15 cellular contexts compared by ENCODE assay signal in the genomic region with DNA sequence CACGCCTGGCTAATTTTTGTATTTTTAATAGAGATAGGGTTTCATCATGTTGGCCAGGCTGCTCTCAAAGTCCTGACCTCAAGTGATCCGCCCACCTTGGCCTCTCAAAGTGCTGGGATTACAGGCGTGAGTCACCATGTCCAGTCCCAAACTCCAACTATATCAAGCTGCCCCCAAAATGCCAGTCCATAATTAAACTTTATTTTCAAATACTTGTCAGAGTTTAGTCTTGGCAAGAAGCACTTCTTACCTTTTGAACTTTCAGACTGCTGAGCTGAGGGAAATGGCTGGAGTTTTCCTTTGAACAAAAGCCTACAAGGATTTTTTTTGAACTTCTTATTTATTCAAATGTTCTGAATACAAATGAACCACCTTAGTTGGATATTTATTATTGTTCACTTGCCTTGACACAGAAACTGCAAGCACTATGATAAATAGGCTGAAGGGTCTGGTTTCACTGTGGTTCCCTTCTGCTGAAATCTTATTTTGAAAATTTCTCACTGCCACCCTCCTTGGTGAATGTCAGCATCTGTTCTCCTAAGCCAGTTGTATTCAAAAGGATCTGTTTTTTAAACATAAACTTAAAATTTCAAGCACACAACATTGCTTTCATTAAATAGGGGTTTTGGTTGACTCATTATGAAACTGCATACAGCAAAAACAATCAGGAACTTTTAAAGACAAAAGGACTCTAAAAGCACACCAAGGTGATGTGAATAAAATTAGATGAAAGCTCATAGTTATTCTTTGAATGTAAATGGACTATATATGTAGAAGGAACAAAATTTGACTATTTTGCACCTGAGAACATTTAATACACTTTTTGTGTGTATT.
"Had no signal": no experiment of that assay in that cellular context is flagged by ENCODE, and none has a peak within 500 bp of the region (broad histone marks: within the 10 kb centered on the region; RNA-seq: fewer than 3 reads in every experiment).

No MANE protein-coding gene starts in this region.

- DNase-seq: activated CD4-positive, alpha-beta memory T cell treated with anti-CD3 and anti-CD28 coated beads, Interleukin-2, amount 10 ng/mL, durations not matched to agents 7 days and 5 days; activated CD4-positive, alpha-beta T cell treated with anti-CD3 and anti-CD28 coated beads for 4 hours; activated effector memory CD4-positive, alpha-beta T cell treated with anti-CD3 and anti-CD28 coated beads, Interleukin-2, amount 50 U/mL, for 16 hours; activated T-cell treated with anti-CD3 and anti-CD28 coated beads, Interleukin-2, amount 50 U/mL, for 4 hours; dorsolateral prefrontal cortex; endodermal cell; left cardiac atrium; lower lobe of right lung; psoas muscle; spleen; thyroid gland had no signal

- ATAC-seq: activated T-cell treated with anti-CD3 and anti-CD28 coated beads, Interleukin-2, amount 50 U/mL, for 4 hours; left cardiac atrium; lower lobe of right lung; psoas muscle; sciatic nerve; WTC11 had no signal

- H3K27ac ChIP-seq: adrenal gland, cardiac muscle cell, lower lobe of right lung, psoas muscle, spleen, thyroid gland had no signal

- H3K36me3 ChIP-seq: adrenal gland, cardiac muscle cell, lower lobe of right lung, spleen, thyroid gland had no signal

- H3K9me3 ChIP-seq: adrenal gland, lower lobe of right lung, psoas muscle, spleen, thyroid gland had no signal

- H3K27me3 ChIP-seq: adrenal gland, cardiac muscle cell, spleen, thyroid gland had no signal

- H3K4me3 ChIP-seq: adrenal gland, cardiac muscle cell, dorsolateral prefrontal cortex, lower lobe of right lung, psoas muscle, spleen, thyroid gland had no signal

- H3K4me1 ChIP-seq: adrenal gland, lower lobe of right lung, psoas muscle, spleen, thyroid gland had no signal
